21 cellular contexts compared by ENCODE assay signal in the genomic region with DNA sequence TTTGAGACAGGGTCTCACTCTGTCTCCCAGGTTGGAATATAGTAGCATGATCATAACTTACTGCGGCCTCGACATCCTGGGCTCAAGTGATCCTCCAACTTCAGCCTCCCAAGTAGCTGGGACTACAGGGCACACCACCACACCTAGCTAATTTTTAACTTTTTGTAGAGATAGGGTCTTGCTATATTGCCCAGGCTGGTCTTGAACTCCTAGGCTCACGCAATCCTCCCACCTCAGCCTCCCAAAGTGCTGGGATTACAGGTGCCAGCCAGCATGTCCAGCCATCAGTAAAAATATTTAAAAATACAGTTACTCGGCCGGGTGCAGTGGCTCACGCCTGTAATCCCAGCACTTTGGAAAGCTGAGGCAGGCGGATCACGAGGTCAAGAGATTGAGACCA. TPM values are rescaled to one million over a fixed set of nuclear protein-coding genes. Genes with fewer than 3 reads are reported as not detected.
"Had no signal": no experiment of that assay in that cellular context is flagged by ENCODE, and none has a peak within 500 bp of the region (broad histone marks: within the 10 kb centered on the region; RNA-seq: fewer than 3 reads in every experiment).

No MANE protein-coding gene starts in this region.

RNA-seq across cellular contexts. Expression of gene TEX54, which starts 4.5 kb away (rescaled TPM):
- total RNA-seq: hepatocyte, kidney, kidney epithelial cell, left cardiac atrium, left colon, left lobe of liver, left lung, left ventricle myocardium inferior, left ventricle myocardium superior, liver, lower leg skin, lower lobe of right lung, lung, lung microvascular endothelial cell, mammary epithelial cell, mesenteric fat pad, mesothelial cell of epicardium, mucosa of descending colon, mucosa of gallbladder, myocyte had no signal
- polyA plus RNA-seq: keratinocyte, lung, mammary epithelial cell had no signal
